ENCODE assay signal across 22 cellular contexts in genomic region chr1:186474208-186474607, GRCh38. TPM values are rescaled to one million over a fixed set of nuclear protein-coding genes. Genes with fewer than 3 reads are reported as not detected.
A peak's percentile ranks its signal among the peaks of the same experiment; 100 is the strongest.
DNase-seq lines count a peak whose midpoint lies in the region; ATAC-seq and TF ChIP-seq lines count a peak whose summit lies in the region.
"Had no signal": no experiment of that assay in that cellular context is flagged by ENCODE, and none has a peak within 500 bp of the region (broad histone marks: within the 10 kb centered on the region; RNA-seq: fewer than 3 reads in every experiment).

No MANE protein-coding gene starts in this region.

- ATAC-seq in upper lobe of right lung: peak; percentile 53
- ATAC-seq: HepG2; natural killer cell; stimulated activated naive CD8-positive, alpha-beta T cell treated with anti-CD3 and anti-CD28 coated beads, Interleukin-15, Interleukin-2, amounts not matched to agents 100 U/mL and 50 U/mL, for 24 hours had no signal

- intact Hi-C loops in upper lobe of right lung (cut with DNase I) (no loop called here), vagina (cut with DNase I) (no loop called here)

- no peak overlapping the region for H3K4me3 ChIP-seq in upper lobe of right lung
- H3K4me3 ChIP-seq in vagina: no peak overlapping the region
- H3K4me3 ChIP-seq: thyroid gland had no signal

- DNase-seq in HCEC 1CT (peak; percentile 46), amniotic epithelial cell (ENCODE audit: low read depth) (peak; percentile 82), hepatic stellate cell (ENCODE audit: low spot score) (peak; percentile 13), upper lobe of right lung (no peak), NCI-H446 treated with DMSO at 0.1 percent for 48 hours (lab: John Stamatoyannopoulos, UW) (no peak), vagina (ENCODE audit: extremely low spot score in 2 of 2) (no peak), NCI-H1105 treated with DMSO at 0.1 percent for 48 hours (lab: John Stamatoyannopoulos, UW) (no peak)
- DNase-seq: activated CD4-positive, alpha-beta T cell treated with anti-CD3 and anti-CD28 coated beads for 4 hours; Caco-2; foreskin melanocyte; kidney glomerular epithelial cell; natural killer cell; NCI-H146; NCI-H2171; NCI-H526 treated with DMSO at 0.1 percent for 48 hours; stimulated activated CD4-positive, alpha-beta T cell treated with anti-CD3 and anti-CD28 coated beads, Interleukin-2, amount 100 ng/mL, for 24 hours; stimulated activated naive CD8-positive, alpha-beta T cell treated with anti-CD3 and anti-CD28 coated beads, Interleukin-15, Interleukin-2, amounts not matched to agents 100 U/mL and 50 U/mL, for 24 hours; thyroid gland had no signal

- no peaks in the 10 kb centered on the region for H3K27me3 ChIP-seq in upper lobe of right lung
- H3K27me3 ChIP-seq in vagina: no peaks in the 10 kb centered on the region
- H3K27me3 ChIP-seq: thyroid gland had no signal

- H3K36me3 ChIP-seq in upper lobe of right lung (no peaks in the 10 kb centered on the region), vagina (no peaks in the 10 kb centered on the region)
- H3K36me3 ChIP-seq: thyroid gland had no signal

- TF ChIP-seq POLR2A in vagina (IDR thresholded peaks at IDR 0.05): no peak

- TF ChIP-seq CTCF in upper lobe of right lung (IDR thresholded peaks at IDR 0.05) (no peak), vagina (IDR thresholded peaks at IDR 0.05) (no peak)

- no peaks in the 10 kb centered on the region for H3K4me1 ChIP-seq in upper lobe of right lung
- no peaks in the 10 kb centered on the region for H3K4me1 ChIP-seq in vagina
- H3K4me1 ChIP-seq: thyroid gland had no signal

- no peak overlapping the region for H3K27ac ChIP-seq in upper lobe of right lung
- H3K27ac ChIP-seq in vagina: no peak overlapping the region
- H3K27ac ChIP-seq: thyroid gland had no signal

- no peaks in the 10 kb centered on the region for H3K9me3 ChIP-seq in upper lobe of right lung
- no peaks in the 10 kb centered on the region for H3K9me3 ChIP-seq in vagina
- H3K9me3 ChIP-seq: Caco-2, thyroid gland had no signal

RNA-seq across cellular contexts. Expression of gene PDC, which starts 13.3 kb away (rescaled TPM):
- total RNA-seq in upper lobe of right lung (not detected), vagina (not detected)
- total RNA-seq: activated T-helper 1 cell treated with anti-CD3 and anti-CD28 coated beads, Interleukin-12 subunit alpha, Interleukin-12 subunit beta, Interleukin-2, Interleukin-4 antibody, amounts not matched to agents 30 ng/mL and 10 ng/mL and 1 ng/mL, durations not matched to agents 14 hours and 24 hours and 36 hours; B cell; Caco-2; HepG2; natural killer cell; posterior vena cava; thyroid gland had no signal

Comparison
In these comparisons a context has a peak if more than half of its experiments do, and no peak if none do; other contexts are left out.
1. DNase-seq: peak in HCEC 1CT (single experiment), amniotic epithelial cell (single experiment) and hepatic stellate cell (single experiment); none in upper lobe of right lung (single experiment), NCI-H446 treated with DMSO at 0.1 percent for 48 hours (single experiment), vagina (0 of 2) and NCI-H1105 treated with DMSO at 0.1 percent for 48 hours (single experiment).